Comparison of ENCODE assay signal across 11 cellular contexts in genomic region chr22:17891427-17892167, GRCh38.
DNase-seq lines count a peak whose midpoint lies in the region; ATAC-seq and TF ChIP-seq lines count a peak whose summit lies in the region.
"Had no signal": no experiment of that assay in that cellular context is flagged by ENCODE, and none has a peak within 500 bp of the region (broad histone marks: within the 10 kb centered on the region; RNA-seq: fewer than 3 reads in every experiment).

No MANE protein-coding gene starts in this region.

- no peaks in the 10 kb centered on the region for H3K36me3 Mint-ChIP-seq in neural crest cell (ENCODE audit: low read depth)

- no peak overlapping the region for H3K4me3 Mint-ChIP-seq in neural crest cell
- H3K4me3 Mint-ChIP-seq: naive B cell had no signal

- no peaks in the 10 kb centered on the region; the same call in none of the 2 replicates for H3K36me3 ChIP-seq in GM06990 (ENCODE audit: control insufficient read depth, insufficient read depth, low read length)

- peaks cover 2% of the 10 kb centered on the region for H3K4me1 Mint-ChIP-seq in neural crest cell

- DNase-seq in GM06990 (ENCODE audit: extremely low read depth, insufficient read length): no peak
- peak; percentile 19 to 71 for DNase-seq in NCI-H446 (lab: John Stamatoyannopoulos, UW)
- no peak for DNase-seq in epithelial cell of esophagus (ENCODE audit: low read depth)
- no peak for DNase-seq in neural crest cell (ENCODE audit: low read depth, low spot score)
- DNase-seq in amniotic stem cell (lab: John Stamatoyannopoulos, UW): no peak
- no peak for DNase-seq in retina
- no peak for DNase-seq in SW480 (ENCODE audit: low spot score)
- DNase-seq: naive B cell had no signal

- peak; percentile 63 for TF ChIP-seq CTCF in GM06990 (IDR thresholded peaks at IDR 0.05; ENCODE audit: insufficient read depth, low read length, poor library complexity, severe bottlenecking)
- peak; percentile 57 for TF ChIP-seq CTCF in epithelial cell of esophagus (IDR thresholded peaks at IDR 0.05; ENCODE audit: insufficient read depth, low read depth, low read length, missing control alignments)
- peak; percentile 52 for TF ChIP-seq CTCF in neural crest cell (conservative IDR thresholded peaks at IDR 0.05)

- no peak overlapping the region for H3K27ac Mint-ChIP-seq in neural crest cell (ENCODE audit: unreplicated experiment)

- H3K27me3 ChIP-seq in GM06990 (replicated peaks; ENCODE audit: control insufficient read depth, insufficient read depth, low read length): no peaks in the 10 kb centered on the region

- H3K9me3 Mint-ChIP-seq in neural crest cell: no peaks in the 10 kb centered on the region
- H3K9me3 Mint-ChIP-seq: activated naive CD4-positive, alpha-beta T cell treated with anti-CD3 and anti-CD28 coated beads, Interleukin-2, amount 50 U/mL, for 72 hours; naive B cell had no signal

- H3K4me3 ChIP-seq in GM06990 (replicated peaks; ENCODE audit: low read depth, low read length): no peak overlapping the region
- no peak overlapping the region for H3K4me3 ChIP-seq in epithelial cell of esophagus (ENCODE audit: low read length)
- H3K4me3 ChIP-seq: thoracic aorta had no signal

- no peaks in the 10 kb centered on the region for H3K27me3 Mint-ChIP-seq in neural crest cell (ENCODE audit: low read depth)
- H3K27me3 Mint-ChIP-seq: naive B cell had no signal

- no peak for ATAC-seq in GM21619 (IDR thresholded peaks at IDR 0.05; ENCODE audit: unreplicated experiment)
- ATAC-seq: activated naive CD4-positive, alpha-beta T cell treated with anti-CD3 and anti-CD28 coated beads, Interleukin-2, amount 50 U/mL, for 72 hours had no signal

Comparison
In these comparisons a context has a peak if more than half of its experiments do, and no peak if none do; other contexts are left out.
1. DNase-seq: peak in NCI-H446 (2 of 2); none in GM06990 (single experiment), epithelial cell of esophagus (single experiment), neural crest cell (single experiment), amniotic stem cell (single experiment), retina (single experiment) and SW480 (single experiment).
2. Peak in every context shown above with its lines, with median percentiles within 50 percentile points of each other: CTCF ChIP-seq.